Comparison of ENCODE assay signal across 21 cellular contexts in genomic region chr4:173024203-173024602, GRCh38.
"Had no signal": no experiment of that assay in that cellular context is flagged by ENCODE, and none has a peak within 500 bp of the region (broad histone marks: within the 10 kb centered on the region; RNA-seq: fewer than 3 reads in every experiment).

No MANE protein-coding gene starts in this region.

- H3K79me2 ChIP-seq: hepatocyte had no signal

- DNase-seq: activated CD4-positive, alpha-beta memory T cell treated with anti-CD3 and anti-CD28 coated beads for 36 hours; activated CD4-positive, alpha-beta T cell treated with anti-CD3 and anti-CD28 coated beads for 48 hours; activated effector memory CD4-positive, alpha-beta T cell treated with anti-CD3 and anti-CD28 coated beads, Interleukin-2, amount 50 U/mL, for 16 hours; activated naive CD4-positive, alpha-beta T cell treated with anti-CD3 and anti-CD28 coated beads, Interleukin-2, amount 10 ng/mL, durations not matched to agents 7 days and 5 days; activated T-cell treated with anti-CD3 and anti-CD28 coated beads, Interleukin-2, amount 50 U/mL, for 72 hours; body of pancreas; dermis blood vessel endothelial cell; effector CD8-positive, alpha-beta T cell; glutamatergic neuron; kidney glomerular epithelial cell; left ventricle myocardium inferior; mammary epithelial cell; nephron progenitor cell; pancreas; psoas muscle; right cardiac atrium; stimulated activated CD4-positive, alpha-beta T cell treated with anti-CD3 and anti-CD28 coated beads, Interleukin-1b, Interleukin-23, amount 100 ng/mL, for 48 hours; tibial artery had no signal

- H3K4me3 ChIP-seq: body of pancreas, hepatocyte, left ventricle myocardium inferior, pancreas, psoas muscle, tibial artery had no signal

- H3K9me3 ChIP-seq: body of pancreas, left ventricle myocardium inferior, pancreas, psoas muscle, tibial artery had no signal

- H3K4me1 ChIP-seq: body of pancreas, left ventricle myocardium inferior, pancreas, psoas muscle had no signal

- H3K36me3 ChIP-seq: left ventricle myocardium inferior, pancreas, tibial artery had no signal

- H3K4me2 ChIP-seq: hepatocyte had no signal

- FAIRE-seq: frontal cortex, pancreas, urothelium cell line had no signal

- H3K27ac ChIP-seq: body of pancreas, hepatocyte, left ventricle myocardium inferior, pancreas, psoas muscle, tibial artery had no signal

- H3K27me3 ChIP-seq: body of pancreas, hepatocyte, pancreas, tibial artery had no signal

- ATAC-seq: activated T-cell treated with anti-CD3 and anti-CD28 coated beads, Interleukin-2, amount 50 U/mL, for 72 hours; psoas muscle; right cardiac atrium had no signal

- H2AFZ ChIP-seq: hepatocyte had no signal
